11 cellular contexts compared by ENCODE assay signal in the genomic region with DNA sequence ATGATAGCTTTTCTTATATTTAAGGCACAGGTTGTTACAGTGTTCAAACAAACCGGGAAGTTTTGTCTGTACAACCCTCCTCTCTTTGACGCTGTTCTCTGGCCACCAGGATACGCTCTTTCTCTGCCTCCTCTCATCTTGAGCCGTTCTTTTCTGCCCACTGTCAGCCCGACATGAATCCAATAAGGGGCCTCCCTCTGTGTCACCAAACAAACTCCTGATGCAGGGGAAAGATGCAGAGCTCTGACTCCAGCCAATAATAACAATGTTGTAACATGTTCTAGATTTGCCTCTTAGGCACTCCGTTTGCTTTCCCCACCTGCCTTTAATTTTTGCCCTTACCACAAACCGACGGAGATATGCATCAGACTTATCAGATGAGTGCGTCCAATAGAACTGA.
DNase-seq lines count a peak whose midpoint lies in the region; ATAC-seq and TF ChIP-seq lines count a peak whose summit lies in the region.
"Had no signal": no experiment of that assay in that cellular context is flagged by ENCODE, and none has a peak within 500 bp of the region (broad histone marks: within the 10 kb centered on the region; RNA-seq: fewer than 3 reads in every experiment).

No MANE protein-coding gene starts in this region.

- peak overlapping the region; percentile 6 for H3K27ac Mint-ChIP-seq in progenitor cell of endocrine pancreas
- no peak overlapping the region for H3K27ac Mint-ChIP-seq in CD8-positive, alpha-beta memory T cell
- no peak overlapping the region for H3K27ac Mint-ChIP-seq in activated naive CD4-positive, alpha-beta T cell treated with anti-CD3 and anti-CD28 coated beads for 36 hours

- H3K4me3 ChIP-seq in Panc1 (ENCODE audit: low read depth in 2 of 2, low read length in 2 of 2) (no peak overlapping the region), fibroblast of pulmonary artery (replicated peaks; ENCODE audit: low read depth, low read length) (no peak overlapping the region)
- H3K4me3 ChIP-seq in CD8-positive, alpha-beta memory T cell (ENCODE audit: low read length): no peak overlapping the region
- H3K4me3 ChIP-seq: MG63, SJSA1 had no signal

- intact Hi-C loops in Panc1 (cut with micrococcal nuclease; ENCODE audit: unreplicated experiment): no loop called here
- intact Hi-C loops in activated naive CD4-positive, alpha-beta T cell treated with anti-CD3 and anti-CD28 coated beads for 36 hours (cut with micrococcal nuclease): no loop called here

- no peak for ATAC-seq in Panc1

- no peak overlapping the region for H3K4me3 Mint-ChIP-seq in progenitor cell of endocrine pancreas (ENCODE audit: low read depth)
- H3K4me3 Mint-ChIP-seq in CD8-positive, alpha-beta memory T cell: no peak overlapping the region
- no peak overlapping the region for H3K4me3 Mint-ChIP-seq in activated naive CD4-positive, alpha-beta T cell treated with anti-CD3 and anti-CD28 coated beads for 36 hours

- no peaks in the 10 kb centered on the region for H3K4me1 ChIP-seq in Panc1 (ENCODE audit: control insufficient read depth, insufficient read depth, low read length)
- H3K4me1 ChIP-seq in CD8-positive, alpha-beta memory T cell (ENCODE audit: insufficient read depth, low read length): no peaks in the 10 kb centered on the region
- H3K4me1 ChIP-seq: SJSA1 had no signal

- no peak overlapping the region for H3K27ac ChIP-seq in Panc1 (ENCODE audit: low read length)
- H3K27ac ChIP-seq in CD8-positive, alpha-beta memory T cell (ENCODE audit: low read depth, low read length): no peak overlapping the region
- H3K27ac ChIP-seq: SJSA1 had no signal

- CTCF ChIA-PET in Panc1 (lab: Charles Lee): no interaction called here
- CTCF ChIA-PET in CD8-positive, alpha-beta memory T cell (lab: Charles Lee): no interaction called here
- CTCF ChIA-PET in activated naive CD4-positive, alpha-beta T cell treated with anti-CD3 and anti-CD28 coated beads for 36 hours (lab: Charles Lee): no interaction called here

- no peaks in the 10 kb centered on the region for H3K27me3 ChIP-seq in Panc1 (ENCODE audit: control insufficient read depth, insufficient read depth, low read length)
- H3K27me3 ChIP-seq in CD8-positive, alpha-beta memory T cell (ENCODE audit: insufficient read depth, low read length, poor library complexity, severe bottlenecking): no peaks in the 10 kb centered on the region
- H3K27me3 ChIP-seq: MG63, SJSA1 had no signal

- in situ Hi-C loops in Panc1 (cut with HindIII; ENCODE audit: low pct_unique_long_range_greater_than_20kb, low sequenced_read_pairs): no loop called here

- no peaks in the 10 kb centered on the region for H3K27me3 Mint-ChIP-seq in progenitor cell of endocrine pancreas
- H3K27me3 Mint-ChIP-seq in CD8-positive, alpha-beta memory T cell: peaks cover 3 to 5% of the 10 kb centered on the region in 2 donors
- H3K27me3 Mint-ChIP-seq in activated naive CD4-positive, alpha-beta T cell treated with anti-CD3 and anti-CD28 coated beads for 36 hours (ENCODE audit: low read depth): peaks cover 2% of the 10 kb centered on the region

- H3K9me3 ChIP-seq in Panc1 (ENCODE audit: control insufficient read depth, insufficient read depth, low read depth, low read length): no peaks in the 10 kb centered on the region
- no peaks in the 10 kb centered on the region for H3K9me3 ChIP-seq in CD8-positive, alpha-beta memory T cell (ENCODE audit: low read length)
- H3K9me3 ChIP-seq: MG63, SJSA1 had no signal

- no TSS peak for BruUV-seq in Panc1 (replicated peaks; lab: Mats Ljungman, UMichigan)

- POLR2A ChIA-PET in Panc1 (lab: Charles Lee): no interaction called here
- POLR2A ChIA-PET in CD8-positive, alpha-beta memory T cell (lab: Charles Lee): no interaction called here

- peak; percentile 23 for TF ChIP-seq CTCF in Panc1 (IDR thresholded peaks at IDR 0.05)
- peak; percentile 33 for TF ChIP-seq CTCF in fibroblast of pulmonary artery (IDR thresholded peaks at IDR 0.05; ENCODE audit: low read length, missing control alignments)
- peak; percentile 21 for TF ChIP-seq CTCF in progenitor cell of endocrine pancreas (IDR thresholded peaks at IDR 0.05; ENCODE audit: unreplicated experiment)

- no peaks in the 10 kb centered on the region for H3K36me3 Mint-ChIP-seq in progenitor cell of endocrine pancreas (ENCODE audit: insufficient read depth)
- no peaks in the 10 kb centered on the region for H3K36me3 Mint-ChIP-seq in CD8-positive, alpha-beta memory T cell
- no peaks in the 10 kb centered on the region for H3K36me3 Mint-ChIP-seq in activated naive CD4-positive, alpha-beta T cell treated with anti-CD3 and anti-CD28 coated beads for 36 hours (ENCODE audit: low read depth)

- no peaks in the 10 kb centered on the region for H3K9me3 Mint-ChIP-seq in progenitor cell of endocrine pancreas (ENCODE audit: low read depth)
- H3K9me3 Mint-ChIP-seq in CD8-positive, alpha-beta memory T cell: peaks cover 0 to 2% (median 0%) of the 10 kb centered on the region in 5 donors
- no peaks in the 10 kb centered on the region for H3K9me3 Mint-ChIP-seq in activated naive CD4-positive, alpha-beta T cell treated with anti-CD3 and anti-CD28 coated beads for 36 hours

- H3K4me1 Mint-ChIP-seq in progenitor cell of endocrine pancreas (ENCODE audit: low read depth): peaks cover 37% of the 10 kb centered on the region
- no peaks in the 10 kb centered on the region for H3K4me1 Mint-ChIP-seq in CD8-positive, alpha-beta memory T cell
- H3K4me1 Mint-ChIP-seq in activated naive CD4-positive, alpha-beta T cell treated with anti-CD3 and anti-CD28 coated beads for 36 hours (ENCODE audit: low read depth): no peaks in the 10 kb centered on the region

- H3K36me3 ChIP-seq in Panc1 (ENCODE audit: control insufficient read depth, insufficient read depth, low read length): no peaks in the 10 kb centered on the region
- H3K36me3 ChIP-seq in CD8-positive, alpha-beta memory T cell (ENCODE audit: insufficient read depth, low read length): no peaks in the 10 kb centered on the region
- H3K36me3 ChIP-seq: MG63, SJSA1 had no signal

- peak; percentile 37 for DNase-seq in ELF-1 (ENCODE audit: low read depth, low spot score)
- no peak for DNase-seq in Panc1 (ENCODE audit: low read depth, low spot score)
- peak; percentile 49 for DNase-seq in fibroblast of pulmonary artery (ENCODE audit: low read depth)
- DNase-seq in progenitor cell of endocrine pancreas (ENCODE audit: low spot score, unreplicated experiment): no peak
- DNase-seq in D341Med (ENCODE audit: low spot score): no peak
- DNase-seq in CD8-positive, alpha-beta memory T cell: no peak
- no peak for DNase-seq in 8988T
- DNase-seq in activated naive CD4-positive, alpha-beta T cell treated with anti-CD3 and anti-CD28 coated beads for 36 hours: no peak
- DNase-seq: DMS79, MG63 had no signal

Comparison
In these comparisons a context has a peak if more than half of its experiments do, and no peak if none do; other contexts are left out.
1. DNase-seq: peak in ELF-1 (single experiment) and fibroblast of pulmonary artery (single experiment); none in Panc1 (single experiment), progenitor cell of endocrine pancreas (single experiment), D341Med (single experiment), CD8-positive, alpha-beta memory T cell (0 of 5), 8988T (single experiment) and activated naive CD4-positive, alpha-beta T cell treated with anti-CD3 and anti-CD28 coated beads for 36 hours (single experiment).
2. Peak in every context shown above with its lines, with median percentiles within 50 percentile points of each other: CTCF ChIP-seq.